In genomic region chr10:17060289-17060688, GRCh38 we compare ENCODE assay signal across 20 cellular contexts.
"Had no signal": no experiment of that assay in that cellular context is flagged by ENCODE, and none has a peak within 500 bp of the region (broad histone marks: within the 10 kb centered on the region; RNA-seq: fewer than 3 reads in every experiment).

No MANE protein-coding gene starts in this region.

- ATAC-seq: left colon; left ventricle myocardium superior; naive thymus-derived CD4-positive, alpha-beta T cell had no signal

- H3K4me3 ChIP-seq: colonic mucosa, esophagus squamous epithelium, lung, right atrium auricular region, sigmoid colon, skin epidermis had no signal

- H3K9me3 ChIP-seq: colonic mucosa, esophagus squamous epithelium, right atrium auricular region, sigmoid colon had no signal

- H3K36me3 ChIP-seq: colonic mucosa, esophagus squamous epithelium, right atrium auricular region, sigmoid colon had no signal

- H3K27me3 ChIP-seq: colonic mucosa, esophagus squamous epithelium, right atrium auricular region, sigmoid colon had no signal

- H3K27ac Mint-ChIP-seq: nephron progenitor cell had no signal

- H3K27ac ChIP-seq: colonic mucosa, esophagus squamous epithelium, right atrium auricular region, sigmoid colon had no signal

- H3K9me3 Mint-ChIP-seq: nephron progenitor cell had no signal

- H3K4me3 Mint-ChIP-seq: naive thymus-derived CD4-positive, alpha-beta T cell; nephron progenitor cell had no signal

- H3K4me1 ChIP-seq: colonic mucosa had no signal

- DNase-seq: colonic mucosa; dermis blood vessel endothelial cell; esophagus squamous epithelium; foreskin melanocyte; head of caudate nucleus; hippocampal formation; left colon; left ventricle myocardium superior; mesendoderm; naive thymus-derived CD4-positive, alpha-beta T cell; nephron progenitor cell; posterior cingulate gyrus; sigmoid colon; stimulated activated CD4-positive, alpha-beta T cell treated with anti-CD3 and anti-CD28 coated beads, Interleukin-12 subunit alpha, Interleukin-12 subunit beta, amount 100 ng/mL, for 4 hours; stimulated activated naive CD4-positive, alpha-beta T cell treated with Interleukin-2 at 50 U/mL for 16 hours had no signal

- H3K27me3 Mint-ChIP-seq: type B pancreatic cell had no signal

- FAIRE-seq: urothelium cell line had no signal

- H3K36me3 Mint-ChIP-seq: type B pancreatic cell had no signal
